Comparison of ENCODE assay signal across 8 cellular contexts in the genomic region with DNA sequence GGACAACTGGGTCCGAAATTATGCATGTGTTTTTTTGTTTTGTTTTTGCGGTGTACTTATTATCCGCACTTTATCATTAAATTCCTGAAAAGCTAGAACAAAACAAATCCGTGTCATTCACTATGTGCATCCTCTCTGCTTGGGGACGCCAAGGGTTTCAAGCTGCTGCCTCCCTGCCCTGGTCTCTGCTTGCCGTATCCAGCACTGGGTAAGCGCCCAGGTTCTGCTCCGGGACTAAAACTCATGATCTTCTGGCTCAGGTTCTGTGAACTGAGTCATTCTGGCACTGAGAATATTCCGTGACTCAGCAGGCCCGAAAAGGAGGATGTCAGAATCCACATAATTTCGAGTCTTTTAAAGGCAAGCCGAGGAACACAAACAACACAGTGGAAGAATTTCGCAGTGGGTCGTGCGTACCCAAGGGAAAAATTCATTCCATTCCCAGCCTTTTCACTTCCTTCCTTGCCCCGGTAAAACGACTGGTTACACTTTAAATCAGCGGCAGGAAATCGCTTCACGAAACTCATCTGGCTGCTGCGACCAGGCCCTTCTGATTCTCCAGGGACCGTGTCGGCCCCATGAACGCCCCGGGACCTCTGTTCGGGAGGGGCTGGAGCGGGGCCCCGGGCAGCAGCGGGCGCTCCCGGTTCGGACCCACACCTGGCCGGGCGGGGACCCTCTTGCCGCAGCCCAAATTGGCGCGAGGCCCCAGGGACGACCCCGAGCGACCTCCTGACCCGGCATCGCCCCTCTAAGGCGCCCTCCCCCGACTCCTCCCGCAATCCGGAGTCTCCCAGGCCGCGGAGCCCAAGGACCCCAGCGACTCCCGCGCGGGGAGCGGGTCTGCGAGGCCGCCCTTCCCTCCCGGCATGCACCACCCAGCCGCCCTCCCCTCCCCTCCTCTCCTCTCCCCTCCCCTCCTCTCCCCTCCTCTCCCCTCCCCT. TPM values are rescaled to one million over a fixed set of nuclear protein-coding genes. Genes with fewer than 3 reads are reported as not detected.
DNase-seq lines count a peak whose midpoint lies in the region; ATAC-seq, FAIRE-seq and TF ChIP-seq lines count a peak whose summit lies in the region.

No MANE protein-coding gene starts in this region.

- 2% methylated on average over 35 to 49 of the region's 57 CpGs for WGBS in endodermal cell (ENCODE audit: insufficient coverage in 1 of 2, insufficient read length in 1 of 2), 2 experiments
- WGBS in lung, 2 donors: 2% methylated on average over 46 to 57 of the region's 57 CpGs

- H3K36me3 Mint-ChIP-seq in GM23338 (ENCODE audit: low read depth) (no peaks in the 10 kb centered on the region; the same call in 2 of the 3 replicates), WTC11 (no peaks in the 10 kb centered on the region), endodermal cell (ENCODE audit: low read depth) (no peaks in the 10 kb centered on the region)

- H3K4me3 Mint-ChIP-seq in GM23338 (peak overlapping the region; percentile 86), WTC11 (peak overlapping the region; percentile 86), endodermal cell (peak overlapping the region; percentile 75)

- peak overlapping the region; percentile 73 for H3K4me2 ChIP-seq in GM23338

- H3K4me1 Mint-ChIP-seq in GM23338 (peaks cover 53% of the 10 kb centered on the region), WTC11 (peaks cover 49% of the 10 kb centered on the region), endodermal cell (peaks cover 37% of the 10 kb centered on the region)

- H3K79me2 ChIP-seq in GM23338 (replicated peaks; ENCODE audit: insufficient read depth): peaks cover 33% of the 10 kb centered on the region

- peaks cover 4% of the 10 kb centered on the region; the same call in 1 of the 2 replicates for H3F3A ChIP-seq in GM23338 (replicated peaks; ENCODE audit: low read depth)

- peak overlapping the region; percentile 84 for H2AFZ ChIP-seq in GM23338

- H3K9me3 ChIP-seq in MG63 (no peaks in the 10 kb centered on the region), endodermal cell (ENCODE audit: control insufficient read depth, low read length) (no peaks in the 10 kb centered on the region), lung (ENCODE audit: control insufficient read depth in 2 of 2, insufficient read depth in 1 of 2, low read length in 1 of 2) (no peaks in the 10 kb centered on the region)

- CTCF ChIA-PET in WTC11 (lab: Charles Lee): interaction anchor here (1.2 kb wide), 1 partner anchor 60 kb away, joined by 7 read pairs; no protein-coding TSS in a partner anchor

- FAIRE-seq in D721Med (lab: Jason Lieb, UNC): no peak

- ATAC-seq in GM23338: peak; percentile 49
- ATAC-seq in WTC11: peak; percentile 58
- ATAC-seq in lung (ENCODE audit: insufficient read depth, low FRiP score): peak; percentile 58

- H3K27ac ChIP-seq in GM23338 (ENCODE audit: low read depth) (peak overlapping the region; percentile 96), endodermal cell (ENCODE audit: low read depth, low read length) (peak overlapping the region; percentile 80), lung (ENCODE audit: low read depth in 1 of 2, low read length in 1 of 2) (peak overlapping the region; percentile 100)

- H3K9me2 ChIP-seq in GM23338 (ENCODE audit: insufficient read depth): no peaks in the 10 kb centered on the region

- H3K9me3 Mint-ChIP-seq in GM23338 (no peaks in the 10 kb centered on the region), WTC11 (no peaks in the 10 kb centered on the region), endodermal cell (no peaks in the 10 kb centered on the region)

- H3K9ac ChIP-seq in endodermal cell (ENCODE audit: extremely low read depth, low read length, poor library complexity, severe bottlenecking): peak overlapping the region; percentile 74

- H3K27me3 ChIP-seq in GM06990 (replicated peaks; ENCODE audit: control insufficient read depth, insufficient read depth, low read length): no peaks in the 10 kb centered on the region
- H3K27me3 ChIP-seq in GM23338 (ENCODE audit: insufficient read depth): peaks cover 13% of the 10 kb centered on the region
- H3K27me3 ChIP-seq in MG63: no peaks in the 10 kb centered on the region
- H3K27me3 ChIP-seq in endodermal cell (ENCODE audit: control insufficient read depth, insufficient read depth, low read length, poor library complexity, severe bottlenecking): peaks cover 20% of the 10 kb centered on the region
- no peaks in the 10 kb centered on the region for H3K27me3 ChIP-seq in lung (ENCODE audit: control insufficient read depth, insufficient read depth)

- H3K4me1 ChIP-seq in GM23338 (ENCODE audit: insufficient read depth) (peaks cover 31% of the 10 kb centered on the region), endodermal cell (ENCODE audit: control insufficient read depth, insufficient read depth, low read length) (peaks cover 8% of the 10 kb centered on the region), lung (ENCODE audit: control insufficient read depth in 2 of 2, insufficient read depth in 2 of 2, low read length in 2 of 2) (peaks cover 7 to 8% of the 10 kb centered on the region in 2 donors)

- H3K36me3 ChIP-seq in GM06990 (ENCODE audit: control insufficient read depth, insufficient read depth, low read length) (no peaks in the 10 kb centered on the region), GM23338 (ENCODE audit: insufficient read depth) (no peaks in the 10 kb centered on the region), MG63 (peaks cover 9% of the 10 kb centered on the region), endodermal cell (ENCODE audit: control insufficient read depth, insufficient read depth, low read length) (no peaks in the 10 kb centered on the region), lung (ENCODE audit: control insufficient read depth in 2 of 2, insufficient read depth in 2 of 2, low read length in 2 of 2) (no peaks in the 10 kb centered on the region)

- H4K20me1 ChIP-seq in GM23338 (replicated peaks; ENCODE audit: insufficient read depth): peaks cover 19% of the 10 kb centered on the region; the same call in 1 of the 2 replicates

- POLR2A ChIA-PET in WTC11 (lab: Charles Lee): interaction anchor here (0.5 to 1.5 kb wide), 2 partner anchors 60 to 106 kb away, joined by 3 to 5 read pairs; no protein-coding TSS in a partner anchor

- peak overlapping the region; percentile 96 for H3K27ac Mint-ChIP-seq in GM23338
- peak overlapping the region; percentile 71 for H3K27ac Mint-ChIP-seq in WTC11
- peak overlapping the region; percentile 93 for H3K27ac Mint-ChIP-seq in endodermal cell

- H3K4me3 ChIP-seq in GM06990 (replicated peaks; ENCODE audit: low read depth, low read length) (peak overlapping the region; percentile 76), GM23338 (peak overlapping the region; percentile 79), MG63 (peak overlapping the region; percentile 75), endodermal cell (ENCODE audit: low read length) (peak overlapping the region; percentile 89), lung (peak overlapping the region; percentile 59)

- H3K27me3 Mint-ChIP-seq in GM23338 (ENCODE audit: insufficient read depth, low read depth, poor library complexity) (peaks cover 11% of the 10 kb centered on the region), WTC11 (ENCODE audit: low read depth) (peaks cover 9% of the 10 kb centered on the region), endodermal cell (ENCODE audit: insufficient read depth) (peaks cover 30% of the 10 kb centered on the region)

- TF ChIP-seq CTCF in GM06990 (IDR thresholded peaks at IDR 0.05; ENCODE audit: insufficient read depth, low read length, poor library complexity, severe bottlenecking) (no peak), GM23338 (conservative IDR thresholded peaks at IDR 0.05; ENCODE audit: low read depth in 2 of 2) (no peak), WTC11 (IDR thresholded peaks at IDR 0.05) (no peak), endodermal cell (conservative IDR thresholded peaks at IDR 0.05) (no peak), lung (IDR thresholded peaks at IDR 0.05; ENCODE audit: control extremely low read depth, extremely low read depth) (no peak), D721Med (IDR thresholded peaks at IDR 0.05; ENCODE audit: insufficient read depth, missing control alignments) (no peak)

- peak; percentile 75 for DNase-seq in GM06990 (ENCODE audit: extremely low read depth, insufficient read length)
- DNase-seq in GM23338 (ENCODE audit: low spot score): peak; percentile 58
- peak; percentile 92 for DNase-seq in MG63
- DNase-seq in WTC11 (ENCODE audit: low spot score): peak; percentile 80
- DNase-seq in endodermal cell: peak; percentile 92
- DNase-seq in lung (ENCODE audit: low spot score): peak; percentile 82
- DNase-seq in stimulated activated CD4-positive, alpha-beta T cell treated with anti-CD3 and anti-CD28 coated beads, TNF-alpha, amount 100 ng/mL, for 24 hours (ENCODE audit: low read depth in 3 of 3): peak in 2 of 3 experiments; percentile 18 to 35
- no peak for DNase-seq in D721Med (ENCODE audit: insufficient read length, low spot score)

TF ChIP-seq in GM23338, 12 proteins besides CTCF, POLR2A, EP300 and RAD21:
- TF ChIP-seq CREB1 (CRISPR knock-in tag; IDR thresholded peaks at IDR 0.05; ENCODE audit: low read depth) (no peak), POLR2AphosphoS5 (IDR thresholded peaks at IDR 0.05; ENCODE audit: low read depth) (peak; percentile 40)

RNA-seq across cellular contexts. Expression of gene LAMC1, which starts 0.7 kb away (rescaled TPM):
- total RNA-seq in GM23338 (2014; rRNA removed; shearing (Covaris generic)): 111 and 116 TPM in 2 replicates
- 18.4 and 20.5 TPM in 2 replicates for polyA plus RNA-seq in GM23338 (2016; fragmentation: Nextera tagmentation; extraction: Ambion mirVana)
- total RNA-seq in MG63 (2014; rRNA removed; shearing (Covaris generic); ENCODE audit: low replicate concordance): 59.6 and 65.0 TPM in 2 replicates
- total RNA-seq in WTC11 (2021): 133 to 162 TPM (median 135 TPM) in 3 replicates
- total RNA-seq in endodermal cell: 10 to 100 TPM; 47.9 to 58.8 TPM
- 63.8 TPM for polyA plus RNA-seq in endodermal cell (2013, experiment 1 of 2)
- 78.1 TPM for polyA plus RNA-seq in endodermal cell (2013, experiment 2 of 2)
- 100 to 1,000 TPM; 163 to 272 TPM for total RNA-seq in lung
- polyA plus RNA-seq in lung: 10 to 100 TPM; 23.4 to 69.2 TPM
